In genomic region chr2:149586898-149587219, GRCh38 we compare ENCODE assay signal across 1 cellular context.
TF ChIP-seq lines count a peak whose summit lies in the region.

No MANE protein-coding gene starts in this region.

TF ChIP-seq in GM12878, 131 proteins besides CTCF, POLR2A, EP300 and RAD21 (continued from another document):
- no peak for TF ChIP-seq ATF2 (IDR thresholded peaks at IDR 0.05; ENCODE audit: low read length)
- no peak for TF ChIP-seq BCL11A (IDR thresholded peaks at IDR 0.05; ENCODE audit: low read depth, low read length)
- TF ChIP-seq CHD1 (IDR thresholded peaks at IDR 0.05; ENCODE audit: low read depth, low read length) = no peak; the same call in 1 of the 2 replicates
- no peak for TF ChIP-seq TAF1 (IDR thresholded peaks at IDR 0.05; ENCODE audit: borderline replicate concordance, low read depth, low read length)
- TF ChIP-seq TARDBP (IDR thresholded peaks at IDR 0.05; ENCODE audit: borderline replicate concordance) = no peak
- no peak for TF ChIP-seq CHD4 (IDR thresholded peaks at IDR 0.05)
- no peak for TF ChIP-seq EGR1 (IDR thresholded peaks at IDR 0.05; ENCODE audit: borderline replicate concordance in 1 of 2, low read depth in 2 of 2, low read length in 2 of 2)
TF ChIP-seq in GM12878: peak in this region for 0.
